15 cellular contexts compared by ENCODE assay signal in genomic region chr11:6658647-6659046, GRCh38. TPM values are rescaled to one million over a fixed set of nuclear protein-coding genes. Genes with fewer than 3 reads are reported as not detected.
DNase-seq lines count a peak whose midpoint lies in the region; TF ChIP-seq lines count a peak whose summit lies in the region.
"Had no signal": no experiment of that assay in that cellular context is flagged by ENCODE, and none has a peak within 500 bp of the region (broad histone marks: within the 10 kb centered on the region; RNA-seq: fewer than 3 reads in every experiment).

No MANE protein-coding gene starts in this region.

- H3K4me3 ChIP-seq in esophagus muscularis mucosa = no peak overlapping the region
- H3K4me3 ChIP-seq: BLaER1 treated with 17β-estradiol and CSF1 and Interleukin-3, amounts not matched to agents 10 nM and 100 nM had no signal

- intact Hi-C loops in esophagus muscularis mucosa (cut with DNase I) = no loop called here

- H3K27ac ChIP-seq in esophagus muscularis mucosa (replicated peaks in 1 of 4) = no peak overlapping the region
- H3K27ac ChIP-seq: BLaER1 treated with 17β-estradiol and CSF1 and Interleukin-3, amounts not matched to agents 10 nM and 100 nM; C4-2B had no signal

- H3K27me3 ChIP-seq in esophagus muscularis mucosa = no peaks in the 10 kb centered on the region

- TF ChIP-seq EP300 in esophagus muscularis mucosa (IDR thresholded peaks at IDR 0.05) = no peak

- DNase-seq in NCI-H82 treated with DMSO at 0.1 percent for 48 hours (lab: John Stamatoyannopoulos, UW; ENCODE audit: unreplicated experiment) (peak; percentile 63), esophagus muscularis mucosa (ENCODE audit: extremely low spot score) (peak; percentile 85), Ammon's horn (ENCODE audit: low spot score) (no peak), NCI-H1105 (lab: John Stamatoyannopoulos, UW) (no peak), SW480 (ENCODE audit: low spot score) (no peak)
- DNase-seq: 8988T; ACHN; Caco-2; Calu3; CD4-positive, alpha-beta T cell; CD8-positive, alpha-beta T cell; DMS79 treated with DMSO at 0.1 percent for 48 hours; GF-D8 had no signal

- no peaks in the 10 kb centered on the region for H3K9me3 ChIP-seq in esophagus muscularis mucosa
- H3K9me3 ChIP-seq: BLaER1 treated with 17β-estradiol and CSF1 and Interleukin-3, amounts not matched to agents 10 nM and 100 nM; Caco-2 had no signal

- TF ChIP-seq CTCF in esophagus muscularis mucosa (IDR thresholded peaks at IDR 0.05) = no peak

- H3K4me1 ChIP-seq in esophagus muscularis mucosa = peaks cover 10 to 31% (median 18%) of the 10 kb centered on the region in 4 donors
- H3K4me1 ChIP-seq: Caco-2 had no signal

- no peaks in the 10 kb centered on the region for H3K36me3 ChIP-seq in esophagus muscularis mucosa
- H3K36me3 ChIP-seq: BLaER1 treated with 17β-estradiol and CSF1 and Interleukin-3, amounts not matched to agents 10 nM and 100 nM had no signal

- no peak for TF ChIP-seq POLR2A in esophagus muscularis mucosa (IDR thresholded peaks at IDR 0.05; ENCODE audit: low read depth)

RNA-seq across cellular contexts. Expression of gene DCHS1, which starts 3.0 kb away (rescaled TPM):
- total RNA-seq in esophagus muscularis mucosa = 10 to 100 TPM; 27.0 to 60.9 (median 34.0) TPM

RNA-seq across cellular contexts. Expression of gene MRPL17, which starts 24.5 kb away (rescaled TPM):
- 10 to 100 TPM; 13.3 to 22.9 (median 19.4) TPM for total RNA-seq in esophagus muscularis mucosa

RNA-seq across cellular contexts. Expression of gene TPP1, which starts 39.4 kb away (rescaled TPM):
- total RNA-seq in esophagus muscularis mucosa = 10 to 100 TPM; 44.4 to 71.5 (median 54.9) TPM

RNA-seq across cellular contexts. Expression of gene TAF10, which starts 46.6 kb away (rescaled TPM):
- 10 to 100 TPM; 24.2 to 51.1 (median 43.4) TPM for total RNA-seq in esophagus muscularis mucosa

RNA-seq across cellular contexts. Expression of gene ILK, which starts 55.1 kb away (rescaled TPM):
- 100 to 1,000 TPM; 481 to 652 (median 606) TPM for total RNA-seq in esophagus muscularis mucosa

Comparison
In these comparisons a context has a peak if more than half of its experiments do, and no peak if none do; other contexts are left out.
1. DNase-seq: peak in NCI-H82 treated with DMSO at 0.1 percent for 48 hours (single experiment) and esophagus muscularis mucosa (single experiment); none in Ammon's horn (single experiment), NCI-H1105 (single experiment) and SW480 (single experiment).